1 cellular context compared by ENCODE assay signal in the genomic region with DNA sequence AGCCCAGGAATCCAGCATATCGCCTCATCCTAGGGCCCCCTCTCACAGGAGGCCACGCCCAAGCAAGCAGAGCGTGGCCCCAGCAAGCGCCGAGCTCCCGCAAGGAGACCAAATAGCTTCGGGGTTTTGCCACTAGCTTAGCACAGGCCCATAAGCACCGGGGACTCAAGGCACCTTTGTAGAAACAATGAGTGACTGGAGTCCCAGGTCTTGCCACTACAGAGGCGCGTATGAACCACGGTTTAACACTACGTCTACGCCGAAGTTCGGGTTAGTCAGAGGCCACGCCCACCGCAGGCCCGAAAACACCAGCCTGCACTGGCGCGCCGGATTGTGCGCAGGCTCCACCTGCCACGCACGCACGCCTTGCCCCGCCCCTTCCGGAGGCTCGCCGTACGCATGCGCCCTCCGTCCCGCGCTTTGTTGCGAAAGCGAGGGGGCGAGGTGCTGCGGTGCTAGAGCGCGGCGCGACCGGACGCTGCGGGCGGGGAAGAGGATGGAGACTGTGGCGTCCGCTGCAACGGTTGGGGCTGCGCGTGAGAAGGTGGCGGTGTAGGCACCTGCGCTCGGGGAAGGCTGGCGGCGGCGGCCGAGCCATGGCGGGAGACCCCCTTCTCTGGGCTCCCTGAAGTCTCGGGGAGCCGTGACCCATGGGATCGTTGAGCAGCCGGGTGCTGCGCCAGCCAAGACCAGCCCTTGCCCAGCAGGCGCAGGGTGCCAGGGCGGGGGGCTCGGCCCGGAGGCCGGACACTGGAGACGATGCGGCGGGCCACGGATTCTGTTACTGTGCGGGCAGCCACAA.
TF ChIP-seq lines count a peak whose summit lies in the region.

A gene with protein sequence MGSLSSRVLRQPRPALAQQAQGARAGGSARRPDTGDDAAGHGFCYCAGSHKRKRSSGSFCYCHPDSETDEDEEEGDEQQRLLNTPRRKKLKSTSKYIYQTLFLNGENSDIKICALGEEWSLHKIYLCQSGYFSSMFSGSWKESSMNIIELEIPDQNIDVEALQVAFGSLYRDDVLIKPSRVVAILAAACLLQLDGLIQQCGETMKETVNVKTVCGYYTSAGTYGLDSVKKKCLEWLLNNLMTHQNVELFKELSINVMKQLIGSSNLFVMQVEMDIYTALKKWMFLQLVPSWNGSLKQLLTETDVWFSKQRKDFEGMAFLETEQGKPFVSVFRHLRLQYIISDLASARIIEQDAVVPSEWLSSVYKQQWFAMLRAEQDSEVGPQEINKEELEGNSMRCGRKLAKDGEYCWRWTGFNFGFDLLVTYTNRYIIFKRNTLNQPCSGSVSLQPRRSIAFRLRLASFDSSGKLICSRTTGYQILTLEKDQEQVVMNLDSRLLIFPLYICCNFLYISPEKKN (plus strand): TSS at position 418 of the 802 bp plus-strand sequence. CDS start 233 bp downstream, at position 651.

TF ChIP-seq in GM12878, 131 proteins besides CTCF, POLR2A, EP300 and RAD21 (continued from another document):
- TF ChIP-seq, protein P1, sequence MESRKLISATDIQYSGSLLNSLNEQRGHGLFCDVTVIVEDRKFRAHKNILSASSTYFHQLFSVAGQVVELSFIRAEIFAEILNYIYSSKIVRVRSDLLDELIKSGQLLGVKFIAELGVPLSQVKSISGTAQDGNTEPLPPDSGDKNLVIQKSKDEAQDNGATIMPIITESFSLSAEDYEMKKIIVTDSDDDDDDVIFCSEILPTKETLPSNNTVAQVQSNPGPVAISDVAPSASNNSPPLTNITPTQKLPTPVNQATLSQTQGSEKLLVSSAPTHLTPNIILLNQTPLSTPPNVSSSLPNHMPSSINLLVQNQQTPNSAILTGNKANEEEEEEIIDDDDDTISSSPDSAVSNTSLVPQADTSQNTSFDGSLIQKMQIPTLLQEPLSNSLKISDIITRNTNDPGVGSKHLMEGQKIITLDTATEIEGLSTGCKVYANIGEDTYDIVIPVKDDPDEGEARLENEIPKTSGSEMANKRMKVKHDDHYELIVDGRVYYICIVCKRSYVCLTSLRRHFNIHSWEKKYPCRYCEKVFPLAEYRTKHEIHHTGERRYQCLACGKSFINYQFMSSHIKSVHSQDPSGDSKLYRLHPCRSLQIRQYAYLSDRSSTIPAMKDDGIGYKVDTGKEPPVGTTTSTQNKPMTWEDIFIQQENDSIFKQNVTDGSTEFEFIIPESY (IDR thresholded peaks at IDR 0.05) = no peak
- TF ChIP-seq, protein P2, sequence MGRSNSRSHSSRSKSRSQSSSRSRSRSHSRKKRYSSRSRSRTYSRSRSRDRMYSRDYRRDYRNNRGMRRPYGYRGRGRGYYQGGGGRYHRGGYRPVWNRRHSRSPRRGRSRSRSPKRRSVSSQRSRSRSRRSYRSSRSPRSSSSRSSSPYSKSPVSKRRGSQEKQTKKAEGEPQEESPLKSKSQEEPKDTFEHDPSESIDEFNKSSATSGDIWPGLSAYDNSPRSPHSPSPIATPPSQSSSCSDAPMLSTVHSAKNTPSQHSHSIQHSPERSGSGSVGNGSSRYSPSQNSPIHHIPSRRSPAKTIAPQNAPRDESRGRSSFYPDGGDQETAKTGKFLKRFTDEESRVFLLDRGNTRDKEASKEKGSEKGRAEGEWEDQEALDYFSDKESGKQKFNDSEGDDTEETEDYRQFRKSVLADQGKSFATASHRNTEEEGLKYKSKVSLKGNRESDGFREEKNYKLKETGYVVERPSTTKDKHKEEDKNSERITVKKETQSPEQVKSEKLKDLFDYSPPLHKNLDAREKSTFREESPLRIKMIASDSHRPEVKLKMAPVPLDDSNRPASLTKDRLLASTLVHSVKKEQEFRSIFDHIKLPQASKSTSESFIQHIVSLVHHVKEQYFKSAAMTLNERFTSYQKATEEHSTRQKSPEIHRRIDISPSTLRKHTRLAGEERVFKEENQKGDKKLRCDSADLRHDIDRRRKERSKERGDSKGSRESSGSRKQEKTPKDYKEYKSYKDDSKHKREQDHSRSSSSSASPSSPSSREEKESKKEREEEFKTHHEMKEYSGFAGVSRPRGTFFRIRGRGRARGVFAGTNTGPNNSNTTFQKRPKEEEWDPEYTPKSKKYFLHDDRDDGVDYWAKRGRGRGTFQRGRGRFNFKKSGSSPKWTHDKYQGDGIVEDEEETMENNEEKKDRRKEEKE (IDR thresholded peaks at IDR 0.05) = no peak
- TF ChIP-seq, protein P3, sequence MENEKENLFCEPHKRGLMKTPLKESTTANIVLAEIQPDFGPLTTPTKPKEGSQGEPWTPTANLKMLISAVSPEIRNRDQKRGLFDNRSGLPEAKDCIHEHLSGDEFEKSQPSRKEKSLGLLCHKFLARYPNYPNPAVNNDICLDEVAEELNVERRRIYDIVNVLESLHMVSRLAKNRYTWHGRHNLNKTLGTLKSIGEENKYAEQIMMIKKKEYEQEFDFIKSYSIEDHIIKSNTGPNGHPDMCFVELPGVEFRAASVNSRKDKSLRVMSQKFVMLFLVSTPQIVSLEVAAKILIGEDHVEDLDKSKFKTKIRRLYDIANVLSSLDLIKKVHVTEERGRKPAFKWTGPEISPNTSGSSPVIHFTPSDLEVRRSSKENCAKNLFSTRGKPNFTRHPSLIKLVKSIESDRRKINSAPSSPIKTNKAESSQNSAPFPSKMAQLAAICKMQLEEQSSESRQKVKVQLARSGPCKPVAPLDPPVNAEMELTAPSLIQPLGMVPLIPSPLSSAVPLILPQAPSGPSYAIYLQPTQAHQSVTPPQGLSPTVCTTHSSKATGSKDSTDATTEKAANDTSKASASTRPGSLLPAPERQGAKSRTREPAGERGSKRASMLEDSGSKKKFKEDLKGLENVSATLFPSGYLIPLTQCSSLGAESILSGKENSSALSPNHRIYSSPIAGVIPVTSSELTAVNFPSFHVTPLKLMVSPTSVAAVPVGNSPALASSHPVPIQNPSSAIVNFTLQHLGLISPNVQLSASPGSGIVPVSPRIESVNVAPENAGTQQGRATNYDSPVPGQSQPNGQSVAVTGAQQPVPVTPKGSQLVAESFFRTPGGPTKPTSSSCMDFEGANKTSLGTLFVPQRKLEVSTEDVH (IDR thresholded peaks at IDR 0.05; ENCODE audit: low read depth, partially characterized antibody) = no peak
- TF ChIP-seq GABPA (IDR thresholded peaks at IDR 0.05; ENCODE audit: low read depth) (no peak), JUND (IDR thresholded peaks at IDR 0.05; ENCODE audit: low read depth, low read length) (no peak), PAX5 (IDR thresholded peaks at IDR 0.05; ENCODE audit: borderline replicate concordance, low read depth, low read length) (peak; percentile 49; the same call in 1 of the 2 replicates), GATAD2B (conservative IDR thresholded peaks at IDR 0.05; ENCODE audit: low read depth) (no peak; the same call in 1 of the 2 replicates), ATF7 (IDR thresholded peaks at IDR 0.05; ENCODE audit: low read depth) (peak; percentile 58; the same call in 1 of the 2 replicates), YY1 (IDR thresholded peaks at IDR 0.05; ENCODE audit: low read depth, low read length) (no peak), MYB (IDR thresholded peaks at IDR 0.05; ENCODE audit: borderline replicate concordance, low read depth, low read length) (no peak), MYC (IDR thresholded peaks at IDR 0.05; ENCODE audit: insufficient read depth, insufficient read length, insufficient replicate concordance, low read length, severe bottlenecking) (no peak), ZNF207 (IDR thresholded peaks at IDR 0.05; ENCODE audit: borderline replicate concordance) (peak; percentile 17; the same call in 1 of the 2 replicates), MXI1 (IDR thresholded peaks at IDR 0.05; ENCODE audit: low read depth, low read length) (peak; percentile 72), SMAD5 (IDR thresholded peaks at IDR 0.05; ENCODE audit: low read depth) (peak; percentile 61; the same call in 1 of the 2 replicates), KDM1A (IDR thresholded peaks at IDR 0.05; ENCODE audit: borderline replicate concordance) (no peak), WRNIP1 (IDR thresholded peaks at IDR 0.05; ENCODE audit: borderline replicate concordance, low read depth, low read length) (no peak), POLR2AphosphoS5 (IDR thresholded peaks at IDR 0.05; ENCODE audit: low read length) (peak; percentile 91), LARP7 (IDR thresholded peaks at IDR 0.05) (peak; percentile 48), ZNF622 (IDR thresholded peaks at IDR 0.05) (no peak), CREB1 (IDR thresholded peaks at IDR 0.05; ENCODE audit: low read depth) (peak; percentile 90; the same call in 1 of the 2 replicates), TCF7 (IDR thresholded peaks at IDR 0.05; ENCODE audit: borderline replicate concordance) (no peak; the same call in 1 of the 2 replicates), MEF2B (IDR thresholded peaks at IDR 0.05; ENCODE audit: partially characterized antibody, poor library complexity, severe bottlenecking) (peak; percentile 6), POU2F2 (IDR thresholded peaks at IDR 0.05; ENCODE audit: borderline replicate concordance, low read depth, low read length) (peak; percentile 64; the same call in 2 of the 3 replicates), MEF2A (IDR thresholded peaks at IDR 0.05; ENCODE audit: insufficient read depth, low read depth, low read length) (no peak), PAX8 (IDR thresholded peaks at IDR 0.05) (no peak), BACH1 (IDR thresholded peaks at IDR 0.05; ENCODE audit: borderline replicate concordance) (peak; percentile 70)
- TF ChIP-seq, protein P4, sequence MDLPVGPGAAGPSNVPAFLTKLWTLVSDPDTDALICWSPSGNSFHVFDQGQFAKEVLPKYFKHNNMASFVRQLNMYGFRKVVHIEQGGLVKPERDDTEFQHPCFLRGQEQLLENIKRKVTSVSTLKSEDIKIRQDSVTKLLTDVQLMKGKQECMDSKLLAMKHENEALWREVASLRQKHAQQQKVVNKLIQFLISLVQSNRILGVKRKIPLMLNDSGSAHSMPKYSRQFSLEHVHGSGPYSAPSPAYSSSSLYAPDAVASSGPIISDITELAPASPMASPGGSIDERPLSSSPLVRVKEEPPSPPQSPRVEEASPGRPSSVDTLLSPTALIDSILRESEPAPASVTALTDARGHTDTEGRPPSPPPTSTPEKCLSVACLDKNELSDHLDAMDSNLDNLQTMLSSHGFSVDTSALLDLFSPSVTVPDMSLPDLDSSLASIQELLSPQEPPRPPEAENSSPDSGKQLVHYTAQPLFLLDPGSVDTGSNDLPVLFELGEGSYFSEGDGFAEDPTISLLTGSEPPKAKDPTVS (IDR thresholded peaks at IDR 0.05; ENCODE audit: low read depth, low read length) = no peak
- TF ChIP-seq, protein P5, sequence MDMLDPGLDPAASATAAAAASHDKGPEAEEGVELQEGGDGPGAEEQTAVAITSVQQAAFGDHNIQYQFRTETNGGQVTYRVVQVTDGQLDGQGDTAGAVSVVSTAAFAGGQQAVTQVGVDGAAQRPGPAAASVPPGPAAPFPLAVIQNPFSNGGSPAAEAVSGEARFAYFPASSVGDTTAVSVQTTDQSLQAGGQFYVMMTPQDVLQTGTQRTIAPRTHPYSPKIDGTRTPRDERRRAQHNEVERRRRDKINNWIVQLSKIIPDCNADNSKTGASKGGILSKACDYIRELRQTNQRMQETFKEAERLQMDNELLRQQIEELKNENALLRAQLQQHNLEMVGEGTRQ (IDR thresholded peaks at IDR 0.05; ENCODE audit: borderline replicate concordance, low read depth, low read length) = no peak
- TF ChIP-seq, protein P6, sequence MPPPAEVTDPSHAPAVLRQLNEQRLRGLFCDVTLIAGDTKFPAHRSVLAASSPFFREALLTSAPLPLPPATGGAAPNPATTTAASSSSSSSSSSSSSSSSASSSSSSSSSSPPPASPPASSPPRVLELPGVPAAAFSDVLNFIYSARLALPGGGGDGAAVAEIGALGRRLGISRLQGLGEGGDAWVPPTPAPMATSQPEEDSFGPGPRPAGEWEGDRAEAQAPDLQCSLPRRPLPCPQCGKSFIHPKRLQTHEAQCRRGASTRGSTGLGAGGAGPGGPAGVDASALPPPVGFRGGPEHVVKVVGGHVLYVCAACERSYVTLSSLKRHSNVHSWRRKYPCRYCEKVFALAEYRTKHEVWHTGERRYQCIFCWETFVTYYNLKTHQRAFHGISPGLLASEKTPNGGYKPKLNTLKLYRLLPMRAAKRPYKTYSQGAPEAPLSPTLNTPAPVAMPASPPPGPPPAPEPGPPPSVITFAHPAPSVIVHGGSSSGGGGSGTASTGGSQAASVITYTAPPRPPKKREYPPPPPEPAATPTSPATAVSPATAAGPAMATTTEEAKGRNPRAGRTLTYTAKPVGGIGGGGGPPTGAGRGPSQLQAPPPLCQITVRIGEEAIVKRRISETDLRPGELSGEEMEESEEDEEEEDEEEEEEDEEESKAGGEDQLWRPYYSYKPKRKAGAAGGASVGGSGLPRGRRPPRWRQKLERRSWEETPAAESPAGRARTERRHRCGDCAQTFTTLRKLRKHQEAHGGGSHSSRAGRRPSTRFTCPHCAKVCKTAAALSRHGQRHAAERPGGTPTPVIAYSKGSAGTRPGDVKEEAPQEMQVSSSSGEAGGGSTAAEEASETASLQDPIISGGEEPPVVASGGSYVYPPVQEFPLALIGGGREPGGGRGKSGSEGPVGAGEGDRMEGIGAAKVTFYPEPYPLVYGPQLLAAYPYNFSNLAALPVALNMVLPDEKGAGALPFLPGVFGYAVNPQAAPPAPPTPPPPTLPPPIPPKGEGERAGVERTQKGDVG (CRISPR knock-in tag; IDR thresholded peaks at IDR 0.05) = no peak
